In the genomic region with DNA sequence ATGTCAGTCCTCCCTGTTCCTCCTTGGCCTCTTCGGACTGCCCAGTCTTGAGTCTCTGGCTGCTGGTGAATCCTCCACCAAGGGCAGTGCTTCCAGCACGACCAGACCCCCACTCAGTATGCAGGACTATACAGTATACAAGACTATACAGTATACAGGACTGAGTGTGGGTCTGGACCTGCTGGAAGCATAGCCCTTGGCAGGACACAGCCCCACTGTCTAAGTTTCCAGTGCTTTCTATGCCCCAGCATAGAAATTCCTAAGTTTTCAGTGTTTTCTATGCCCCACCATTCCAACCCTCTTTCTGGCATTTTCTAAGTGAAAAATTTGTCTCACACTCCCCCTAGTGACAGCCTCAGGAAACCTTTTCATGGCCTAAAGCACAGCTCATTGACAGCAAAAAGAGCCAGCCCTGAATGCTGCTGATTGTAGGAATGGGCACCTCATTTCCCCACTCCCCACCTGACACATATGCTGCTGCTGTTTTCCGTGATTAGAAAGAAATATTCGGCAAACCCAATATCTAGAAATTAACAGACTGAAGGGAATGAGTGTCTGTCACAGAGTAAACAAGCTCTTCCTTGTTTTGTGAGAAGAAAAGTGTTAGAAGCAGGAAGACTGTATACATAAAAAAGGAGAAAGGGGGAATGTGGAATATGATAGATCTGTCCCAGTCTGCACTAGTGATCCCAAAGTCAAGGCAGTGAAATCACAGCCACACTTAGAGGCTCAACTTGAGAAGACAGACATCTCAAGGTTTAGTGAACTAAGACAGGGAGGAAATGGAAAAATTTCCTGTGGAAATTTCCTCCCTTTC, we compare ENCODE assay signal across 8 cellular contexts.
DNase-seq lines count a peak whose midpoint lies in the region; ATAC-seq, FAIRE-seq and TF ChIP-seq lines count a peak whose summit lies in the region.

No MANE protein-coding gene starts in this region.

- H3K27ac ChIP-seq in brain microvascular endothelial cell (no peak overlapping the region), kidney (ENCODE audit: low read depth in 2 of 2, low read length in 2 of 2) (no peak overlapping the region), thyroid gland (no peak overlapping the region)

- TF ChIP-seq CTCF in Caco-2 (IDR thresholded peaks at IDR 0.05; ENCODE audit: insufficient read depth in 1 of 2, low read depth in 1 of 2, low read length in 1 of 2, severe bottlenecking in 1 of 2, unreplicated experiment in 1 of 2) (peak; percentile 87), brain microvascular endothelial cell (IDR thresholded peaks at IDR 0.05; ENCODE audit: low read depth, low read length, missing control alignments) (peak; percentile 85), kidney (IDR thresholded peaks at IDR 0.05; ENCODE audit: borderline replicate concordance, extremely low read depth, insufficient read depth) (peak; percentile 71), thyroid gland (IDR thresholded peaks at IDR 0.05) (peak; percentile 40 to 72 (median 62))

- H3K9ac ChIP-seq in kidney (ENCODE audit: low read length in 2 of 2) = no peak overlapping the region

- no peaks in the 10 kb centered on the region for H3K27me3 Mint-ChIP-seq in Caco-2 (ENCODE audit: insufficient read depth, unreplicated experiment)

- H3K4me1 ChIP-seq in Caco-2 (peaks cover 4% of the 10 kb centered on the region; the same call in 1 of the 2 replicates), kidney (ENCODE audit: control insufficient read depth in 1 of 2, insufficient read depth in 1 of 2, low read depth in 1 of 2, low read length in 2 of 2) (no peaks in the 10 kb centered on the region), thyroid gland (peaks cover 0 to 4% of the 10 kb centered on the region in 2 donors)

- H3K27me3 ChIP-seq in Caco-2 (replicated peaks; ENCODE audit: control insufficient read depth, insufficient read depth, low read length) (no peaks in the 10 kb centered on the region), brain microvascular endothelial cell (replicated peaks) (no peaks in the 10 kb centered on the region), thyroid gland (no peaks in the 10 kb centered on the region)

- whole genome bisulfite sequencing in thyroid gland, 2 donors = 34 to 43% methylated on average over 4 of the region's 4 CpGs

- peak overlapping the region; percentile 45 for H3K27ac Mint-ChIP-seq in Caco-2 (ENCODE audit: unreplicated experiment)

- H3K4me3 Mint-ChIP-seq in Caco-2 (ENCODE audit: unreplicated experiment) = no peak overlapping the region

- TF ChIP-seq POLR2A in thyroid gland (IDR thresholded peaks at IDR 0.05) = no peak

- FAIRE-seq in kidney (lab: Jason Lieb, UNC) = no peak

- in situ Hi-C loops in brain microvascular endothelial cell (cut with HindIII; ENCODE audit: low pct_ligation_motif_present, low sequenced_read_pairs) = loop anchor here (25.0 kb wide), 1 partner anchor 278 kb away; the partner anchor contains the start of gene TENT5A

- CTCF ChIA-PET in Caco-2 (lab: Charles Lee) = interaction anchor here (0.6 to 1.7 kb wide), 9 partner anchors 10 to 1301 kb away, joined by 3 to 10 read pairs (median 3); no protein-coding TSS in a partner anchor

- H3K4me1 Mint-ChIP-seq in Caco-2 (ENCODE audit: low read depth, unreplicated experiment) = no peaks in the 10 kb centered on the region

- intact Hi-C loops in Caco-2 (cut with micrococcal nuclease; ENCODE audit: unreplicated experiment) = loop anchor here (1.0 to 10.0 kb wide), 5 partner anchors 100 to 799 kb away; no protein-coding TSS in a partner anchor
- intact Hi-C loops in kidney (cut with DNase I) = no loop called here
- intact Hi-C loops in thyroid gland (cut with DNase I) = no loop called here

- H3K9me3 Mint-ChIP-seq in Caco-2 (ENCODE audit: unreplicated experiment) = no peaks in the 10 kb centered on the region

- POLR2A ChIA-PET in Caco-2 (lab: Charles Lee) = no interaction called here

- DNase-seq in Caco-2 (peak; percentile 53 to 70), NCI-H2227 treated with DMSO at 0.1 percent for 48 hours (lab: John Stamatoyannopoulos, UW) (peak; percentile 13), brain microvascular endothelial cell (peak; percentile 64), kidney (no peak), thyroid gland (peak; percentile 26 to 50)

- BruUV-seq in Caco-2 (replicated peaks; lab: Mats Ljungman, UMichigan) = no TSS peak

- H3K9me3 ChIP-seq in Caco-2 (no peaks in the 10 kb centered on the region), kidney (ENCODE audit: control insufficient read depth in 1 of 2, low read length in 2 of 2) (no peaks in the 10 kb centered on the region), thyroid gland (no peaks in the 10 kb centered on the region)

- H3K36me3 ChIP-seq in Caco-2 (ENCODE audit: control insufficient read depth, insufficient read depth, low read length) = no peaks in the 10 kb centered on the region
- no peaks in the 10 kb centered on the region for H3K36me3 ChIP-seq in brain microvascular endothelial cell (replicated peaks)
- H3K36me3 ChIP-seq in kidney (ENCODE audit: control insufficient read depth in 1 of 2, insufficient read depth in 2 of 2, low read length in 2 of 2) = no peaks in the 10 kb centered on the region
- no peaks in the 10 kb centered on the region for H3K36me3 ChIP-seq in thyroid gland

- no peaks in the 10 kb centered on the region for H3K36me3 Mint-ChIP-seq in Caco-2 (ENCODE audit: insufficient read depth, unreplicated experiment)

- H3K4me3 ChIP-seq in Caco-2 (ENCODE audit: low read depth, low read length) = no peak overlapping the region
- H3K4me3 ChIP-seq in brain microvascular endothelial cell (ENCODE audit: low read depth, low read length) = no peak overlapping the region
- no peak overlapping the region for H3K4me3 ChIP-seq in kidney (ENCODE audit: low read length in 2 of 2)
- H3K4me3 ChIP-seq in thyroid gland (replicated peaks in 1 of 3) = no peak overlapping the region

- ATAC-seq in GM18907 (IDR thresholded peaks at IDR 0.05; ENCODE audit: unreplicated experiment) (peak; percentile 95), HG03045 (IDR thresholded peaks at IDR 0.05; ENCODE audit: unreplicated experiment) (peak; percentile 61), HG02938 (IDR thresholded peaks at IDR 0.05; ENCODE audit: unreplicated experiment) (no peak)
